Comparison of ENCODE assay signal across 12 cellular contexts in genomic region chr10:75606203-75606779, GRCh38.
DNase-seq lines count a peak whose midpoint lies in the region; ATAC-seq, FAIRE-seq and TF ChIP-seq lines count a peak whose summit lies in the region.
"Had no signal": no experiment of that assay in that cellular context is flagged by ENCODE, and none has a peak within 500 bp of the region (broad histone marks: within the 10 kb centered on the region; RNA-seq: fewer than 3 reads in every experiment).

No MANE protein-coding gene starts in this region.

- no peak overlapping the region for H3K27ac Mint-ChIP-seq in type B pancreatic cell
- H3K27ac Mint-ChIP-seq: activated CD8-positive, alpha-beta memory T cell treated with anti-CD3 and anti-CD28 coated beads, Interleukin-2, amount 10 ng/mL, durations not matched to agents 7 days and 5 days; stimulated activated memory B cell treated with anti-CD40 and anti-IgM and Interleukin-4, amounts not matched to agents 10 μg/mL and 1 μg/mL and 100 μg/mL, for 72 hours had no signal

- no peaks in the 10 kb centered on the region for H3K9me3 Mint-ChIP-seq in type B pancreatic cell

- TF ChIP-seq CTCF in HEK293 (tag by site-specific recombination; IDR thresholded peaks at IDR 0.05) (no peak), type B pancreatic cell (conservative IDR thresholded peaks at IDR 0.05) (no peak)

- peaks cover 12% of the 10 kb centered on the region for H3K4me1 Mint-ChIP-seq in type B pancreatic cell (ENCODE audit: unreplicated experiment)
- H3K4me1 Mint-ChIP-seq: activated CD8-positive, alpha-beta memory T cell treated with anti-CD3 and anti-CD28 coated beads, Interleukin-2, amount 10 ng/mL, durations not matched to agents 7 days and 5 days; stimulated activated memory B cell treated with anti-CD40 and anti-IgM and Interleukin-4, amounts not matched to agents 10 μg/mL and 1 μg/mL and 100 μg/mL, for 72 hours had no signal

- H3K9me3 ChIP-seq in HEK293 (ENCODE audit: control insufficient read depth, insufficient read depth, low read depth, low read length) (no peaks in the 10 kb centered on the region), small intestine (ENCODE audit: control insufficient read depth, low read depth) (no peaks in the 10 kb centered on the region)
- H3K9me3 ChIP-seq: Caco-2 had no signal

- WGBS in small intestine, 3 donors = 34 to 60% (median 45%) methylated on average over 5 of the region's 5 CpGs

- DNase-seq in small intestine = peak; percentile 10
- no peak for DNase-seq in NCI-H748 treated with DMSO at 0.1 percent for 48 hours (lab: John Stamatoyannopoulos, UW)
- DNase-seq in type B pancreatic cell (ENCODE audit: extremely low spot score, unreplicated experiment) = no peak
- DNase-seq: activated CD8-positive, alpha-beta memory T cell treated with anti-CD3 and anti-CD28 coated beads, Interleukin-2, amount 10 ng/mL, durations not matched to agents 7 days and 5 days; Caco-2; NCI-H1694; T-helper 2 cell had no signal

- peaks cover 7% of the 10 kb centered on the region for H3K36me3 Mint-ChIP-seq in type B pancreatic cell
- H3K36me3 Mint-ChIP-seq: activated CD8-positive, alpha-beta memory T cell treated with anti-CD3 and anti-CD28 coated beads, Interleukin-2, amount 10 ng/mL, durations not matched to agents 7 days and 5 days; stimulated activated memory B cell treated with anti-CD40 and anti-IgM and Interleukin-4, amounts not matched to agents 10 μg/mL and 1 μg/mL and 100 μg/mL, for 72 hours had no signal

- FAIRE-seq in small intestine (lab: Jason Lieb, UNC) = no peak

- H3K27ac ChIP-seq in HEK293 (ENCODE audit: extremely low read depth, low read depth, low read length) (no peak overlapping the region), small intestine (ENCODE audit: low read depth in 1 of 2, low read length in 1 of 2) (no peak overlapping the region)

- no peaks in the 10 kb centered on the region for H3K27me3 ChIP-seq in small intestine (ENCODE audit: control insufficient read depth in 2 of 2, insufficient read depth in 2 of 2, low read length in 2 of 2)

- ATAC-seq in GM19043 (IDR thresholded peaks at IDR 0.05; ENCODE audit: low read depth, unreplicated experiment) (peak; percentile 52), HG03457 (IDR thresholded peaks at IDR 0.05; ENCODE audit: unreplicated experiment) (peak; percentile 58), HG03439 (IDR thresholded peaks at IDR 0.05; ENCODE audit: unreplicated experiment) (no peak)
- ATAC-seq: activated CD8-positive, alpha-beta memory T cell treated with anti-CD3 and anti-CD28 coated beads, Interleukin-2, amount 10 ng/mL, durations not matched to agents 7 days and 5 days; stimulated activated memory B cell treated with anti-CD40 and anti-IgM and Interleukin-4, amounts not matched to agents 10 μg/mL and 1 μg/mL and 100 μg/mL, for 72 hours had no signal

- H3K36me3 ChIP-seq in HEK293 (ENCODE audit: control insufficient read depth in 2 of 2, insufficient read depth in 1 of 2, low read length in 2 of 2) (no peaks in the 10 kb centered on the region), small intestine (ENCODE audit: control insufficient read depth in 2 of 2, insufficient read depth in 2 of 2, low read length in 2 of 2) (no peaks in the 10 kb centered on the region)

- no peaks in the 10 kb centered on the region; the same call in 1 of the 2 replicates for H3K4me1 ChIP-seq in HEK293 (ENCODE audit: control insufficient read depth, insufficient read depth, low read length)
- peaks cover 2% of the 10 kb centered on the region in 2 donors for H3K4me1 ChIP-seq in small intestine (ENCODE audit: control insufficient read depth in 2 of 2, insufficient read depth in 1 of 2, low read depth in 1 of 2, low read length in 1 of 2)

- CTCF ChIA-PET in HEK293 (lab: Yijun Ruan, JAX) = no interaction called here

- no peak overlapping the region for H3K4me3 Mint-ChIP-seq in type B pancreatic cell
- H3K4me3 Mint-ChIP-seq: activated CD8-positive, alpha-beta memory T cell treated with anti-CD3 and anti-CD28 coated beads, Interleukin-2, amount 10 ng/mL, durations not matched to agents 7 days and 5 days; stimulated activated memory B cell treated with anti-CD40 and anti-IgM and Interleukin-4, amounts not matched to agents 10 μg/mL and 1 μg/mL and 100 μg/mL, for 72 hours had no signal

- H3K27me3 Mint-ChIP-seq in type B pancreatic cell = peaks cover 71% of the 10 kb centered on the region
- H3K27me3 Mint-ChIP-seq: activated CD8-positive, alpha-beta memory T cell treated with anti-CD3 and anti-CD28 coated beads, Interleukin-2, amount 10 ng/mL, durations not matched to agents 7 days and 5 days; stimulated activated memory B cell treated with anti-CD40 and anti-IgM and Interleukin-4, amounts not matched to agents 10 μg/mL and 1 μg/mL and 100 μg/mL, for 72 hours had no signal

- no peak overlapping the region for H3K4me3 ChIP-seq in HEK293 (ENCODE audit: low read depth, low read length)
- no peak overlapping the region for H3K4me3 ChIP-seq in small intestine (ENCODE audit: low read depth in 1 of 2, low read length in 2 of 2)

- POLR2A ChIA-PET in HEK293 (lab: Yijun Ruan, JAX) = no interaction called here

TF ChIP-seq in HEK293, 187 proteins besides CTCF, POLR2A, EP300 and RAD21:
- TF ChIP-seq ZNF654 (tag by site-specific recombination; IDR thresholded peaks at IDR 0.05; ENCODE audit: low read depth) = no peak
- no peak for TF ChIP-seq GFI1B (tag by site-specific recombination; IDR thresholded peaks at IDR 0.05)
- peak; percentile 57 for TF ChIP-seq ZBTB8A (tag by site-specific recombination; IDR thresholded peaks at IDR 0.05)
- no peak for TF ChIP-seq ZNF114 (tag by site-specific recombination; IDR thresholded peaks at IDR 0.05)
- TF ChIP-seq ZNF335 (tag by site-specific recombination; conservative IDR thresholded peaks at IDR 0.05) = peak; percentile 40; the same call in 1 of the 2 replicates
